In the genomic region with DNA sequence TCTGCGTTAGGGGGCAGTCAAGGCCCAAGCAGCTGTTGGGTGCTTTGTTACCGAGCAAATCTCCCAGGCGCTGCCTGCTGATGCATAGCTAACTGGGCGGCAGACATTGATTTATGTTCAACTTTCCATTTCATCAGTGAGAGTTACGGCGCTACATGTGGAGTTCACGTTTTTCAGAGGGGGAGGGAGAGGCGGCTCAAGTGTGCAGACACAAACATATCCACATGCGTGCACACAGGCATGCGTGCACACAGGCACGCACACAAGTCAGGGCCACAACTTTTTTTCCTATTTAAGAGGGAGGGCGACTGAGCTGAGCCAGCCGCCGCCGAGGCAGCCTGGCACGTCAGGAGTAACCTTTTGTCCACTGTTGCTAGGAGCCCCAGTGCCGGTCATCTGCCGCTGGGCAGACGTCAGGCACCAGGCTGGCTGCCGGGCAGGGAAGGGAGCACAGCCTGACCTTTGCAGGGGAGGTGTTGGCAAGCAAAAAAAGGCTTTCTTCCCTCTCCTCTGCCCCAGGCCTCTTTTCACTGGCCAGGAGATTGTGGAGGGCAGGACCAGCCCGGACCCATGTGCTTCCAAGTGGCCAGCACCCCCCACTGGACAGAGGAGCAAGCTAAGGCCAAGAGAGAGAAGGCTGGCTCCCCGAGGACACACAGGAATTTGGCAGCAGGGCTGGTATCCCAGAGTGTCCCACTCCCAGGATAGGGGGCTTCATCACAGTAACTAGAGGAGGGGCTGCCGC, we compare ENCODE assay signal across 8 cellular contexts.
DNase-seq lines count a peak whose midpoint lies in the region; ATAC-seq and TF ChIP-seq lines count a peak whose summit lies in the region.

No MANE protein-coding gene starts in this region.

- WGBS in right lobe of liver (ENCODE audit: insufficient coverage, low coverage, low lambda C conversion rate, missing lambda C conversion rate): 41% methylated on average over 2 of the region's 23 CpGs

- H3K27me3 ChIP-seq in right lobe of liver: no peaks in the 10 kb centered on the region

- intact Hi-C loops in right lobe of liver (cut with DNase I): loop anchor here in 1 of 2 donors (5.0 kb wide), 1 partner anchor 134 kb away; a partner anchor contains a TSS

- peak overlapping the region; percentile 97 for H3K27ac ChIP-seq in coronary artery
- H3K27ac ChIP-seq in right lobe of liver: peak overlapping the region; percentile 92 to 98 (median 98)

- H3K4me1 ChIP-seq in right lobe of liver: peaks cover 0 to 71% (median 30%) of the 10 kb centered on the region in 4 donors

- peak; percentile 85 for DNase-seq in GM04504 (ENCODE audit: low read depth)
- peak; percentile 94 to 95 for DNase-seq in NCI-H446 (lab: John Stamatoyannopoulos, UW)
- DNase-seq in coronary artery (ENCODE audit: low spot score): peak; percentile 97
- DNase-seq in right lobe of liver: peak; percentile 90 to 97 (median 96)
- DNase-seq in superior temporal gyrus (ENCODE audit: extremely low spot score): peak; percentile 89
- DNase-seq in NOMO-1 (lab: John Stamatoyannopoulos, UW; ENCODE audit: unreplicated experiment in 2 of 2): no peak
- DNase-seq in T1000 (lab: John Stamatoyannopoulos, UW): no peak

- no peaks in the 10 kb centered on the region for H3K9me3 ChIP-seq in right lobe of liver

- no peaks in the 10 kb centered on the region for H3K36me3 ChIP-seq in right lobe of liver

- no peak for TF ChIP-seq CTCF in coronary artery (IDR thresholded peaks at IDR 0.05)
- TF ChIP-seq CTCF in right lobe of liver (IDR thresholded peaks at IDR 0.05): peak in 3 of 4 donors; percentile 30 to 46 (median 34)

- TF ChIP-seq POLR2A in right lobe of liver (IDR thresholded peaks at IDR 0.05): peak; percentile 74

- ATAC-seq in right lobe of liver (peak; percentile 54 to 76 (median 72)), GM18907 (IDR thresholded peaks at IDR 0.05; ENCODE audit: unreplicated experiment) (no peak)

- peak overlapping the region; percentile 38 for H3K4me3 ChIP-seq in coronary artery
- peak overlapping the region in 2 of 3 donors; percentile 17 to 19 for H3K4me3 ChIP-seq in right lobe of liver

Comparison
In these comparisons a context has a peak if more than half of its experiments do, and no peak if none do; other contexts are left out.
1. DNase-seq: peak in GM04504 (single experiment), NCI-H446 (2 of 2), coronary artery (single experiment), right lobe of liver (3 of 3) and superior temporal gyrus (single experiment); none in NOMO-1 (0 of 2) and T1000 (single experiment).